In the genomic region with DNA sequence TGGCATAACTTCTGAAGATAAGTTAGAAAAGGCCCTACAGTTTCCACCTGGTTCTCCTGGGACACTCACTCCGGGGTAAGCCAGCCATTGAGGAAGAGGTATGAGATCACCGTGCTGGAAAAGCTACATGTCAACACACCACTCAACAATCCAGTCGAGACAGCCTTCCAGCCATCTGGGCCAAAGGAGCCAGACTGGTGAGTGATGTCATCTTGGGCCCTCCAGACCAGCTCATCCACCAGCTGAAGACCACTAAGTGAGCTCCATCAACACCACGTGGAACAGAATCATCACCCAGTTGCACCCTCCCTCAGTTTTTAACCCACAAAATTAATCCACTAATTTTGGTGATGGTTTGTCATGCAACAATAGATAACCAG, we compare ENCODE assay signal across 1 cellular context.
TF ChIP-seq lines count a peak whose summit lies in the region.

No MANE protein-coding gene starts in this region.

TF ChIP-seq in HEK293, 187 proteins besides CTCF, POLR2A, EP300 and RAD21 (continued from another document):
- no peak for TF ChIP-seq KLF16 (tag by site-specific recombination; IDR thresholded peaks at IDR 0.05)
- no peak for TF ChIP-seq ZBTB48 (tag by site-specific recombination; IDR thresholded peaks at IDR 0.05)
